Comparison of ENCODE assay signal across 14 cellular contexts in genomic region chr7:139768249-139768824, GRCh38. TPM values are rescaled to one million over a fixed set of nuclear protein-coding genes. Genes with fewer than 3 reads are reported as not detected.
DNase-seq lines count a peak whose midpoint lies in the region; ATAC-seq and TF ChIP-seq lines count a peak whose summit lies in the region.
"Had no signal": no experiment of that assay in that cellular context is flagged by ENCODE, and none has a peak within 500 bp of the region (broad histone marks: within the 10 kb centered on the region; RNA-seq: fewer than 3 reads in every experiment).

No MANE protein-coding gene starts in this region.

- TF ChIP-seq POLR2A in body of pancreas (IDR thresholded peaks at IDR 0.05), result no peak

- peaks cover 41% of the 10 kb centered on the region for H3K36me3 Mint-ChIP-seq in activated CD4-positive, alpha-beta T cell treated with anti-CD3 and anti-CD28 coated beads, Interleukin-2, amount 10 ng/mL, durations not matched to agents 24 days and 14 days (ENCODE audit: low read depth)
- H3K36me3 Mint-ChIP-seq in T-helper 17 cell (ENCODE audit: low read depth) (peaks cover 6% of the 10 kb centered on the region), endothelial cell (ENCODE audit: low read depth, unreplicated experiment) (peaks cover 10% of the 10 kb centered on the region)

- H3K9me3 Mint-ChIP-seq in activated CD4-positive, alpha-beta T cell treated with anti-CD3 and anti-CD28 coated beads, Interleukin-2, amount 10 ng/mL, durations not matched to agents 24 days and 14 days, result no peaks in the 10 kb centered on the region
- no peaks in the 10 kb centered on the region for H3K9me3 Mint-ChIP-seq in endothelial cell (ENCODE audit: unreplicated experiment)

- no peak for TF ChIP-seq CTCF in endothelial cell (IDR thresholded peaks at IDR 0.05; ENCODE audit: unreplicated experiment)
- TF ChIP-seq CTCF in body of pancreas (IDR thresholded peaks at IDR 0.05), result no peak

- no peaks in the 10 kb centered on the region for H3K9me3 ChIP-seq in T-helper 17 cell (ENCODE audit: control insufficient read depth, low read length, poor library complexity, severe bottlenecking)
- H3K9me3 ChIP-seq in skeletal muscle satellite cell (replicated peaks; ENCODE audit: low read length), result no peaks in the 10 kb centered on the region
- no peaks in the 10 kb centered on the region for H3K9me3 ChIP-seq in body of pancreas

- ATAC-seq in T-helper 17 cell, result peak; percentile 73
- ATAC-seq in body of pancreas, result no peak
- ATAC-seq: left colon had no signal

- intact Hi-C loops in activated CD4-positive, alpha-beta T cell treated with anti-CD3 and anti-CD28 coated beads, Interleukin-2, amount 10 ng/mL, durations not matched to agents 24 days and 14 days (cut with micrococcal nuclease), result no loop called here
- intact Hi-C loops in body of pancreas (cut with DNase I), result no loop called here

- 49 to 66% methylated on average over 3 to 4 of the region's 4 CpGs for WGBS in body of pancreas, 2 donors

- no peak overlapping the region for H3K27ac ChIP-seq in body of pancreas

- H3K27ac Mint-ChIP-seq in activated CD4-positive, alpha-beta T cell treated with anti-CD3 and anti-CD28 coated beads, Interleukin-2, amount 10 ng/mL, durations not matched to agents 24 days and 14 days, result peak overlapping the region; percentile 72
- H3K27ac Mint-ChIP-seq in T-helper 17 cell (peak overlapping the region; percentile 99), endothelial cell (ENCODE audit: unreplicated experiment) (peak overlapping the region; percentile 25)

- no peak overlapping the region for H3K4me2 ChIP-seq in skeletal muscle satellite cell (ENCODE audit: low read length)

- H3K4me3 Mint-ChIP-seq in activated CD4-positive, alpha-beta T cell treated with anti-CD3 and anti-CD28 coated beads, Interleukin-2, amount 10 ng/mL, durations not matched to agents 24 days and 14 days, result peak overlapping the region; percentile 37
- H3K4me3 Mint-ChIP-seq in T-helper 17 cell (peak overlapping the region; percentile 84), endothelial cell (ENCODE audit: unreplicated experiment) (no peak overlapping the region)

- no peaks in the 10 kb centered on the region for H3K27me3 Mint-ChIP-seq in activated CD4-positive, alpha-beta T cell treated with anti-CD3 and anti-CD28 coated beads, Interleukin-2, amount 10 ng/mL, durations not matched to agents 24 days and 14 days
- H3K27me3 Mint-ChIP-seq in T-helper 17 cell (no peaks in the 10 kb centered on the region), endothelial cell (ENCODE audit: unreplicated experiment) (peaks cover 6% of the 10 kb centered on the region)

- H3K4me3 ChIP-seq in skeletal muscle satellite cell (ENCODE audit: low read length), result no peak overlapping the region
- no peak overlapping the region for H3K4me3 ChIP-seq in body of pancreas

- peak; percentile 64 for DNase-seq in activated CD4-positive, alpha-beta T cell treated with anti-CD3 and anti-CD28 coated beads, Interleukin-2, amount 10 ng/mL, durations not matched to agents 24 days and 14 days
- DNase-seq in activated CD4-positive, alpha-beta T cell treated with anti-CD3 and anti-CD28 coated beads for 1 hour, result no peak
- no peak for DNase-seq in T-helper 17 cell
- DNase-seq in endothelial cell (ENCODE audit: low spot score), result no peak
- no peak for DNase-seq in NCI-H2196 (lab: John Stamatoyannopoulos, UW; ENCODE audit: unreplicated experiment)
- no peak for DNase-seq in OCI-M2 (lab: John Stamatoyannopoulos, UW; ENCODE audit: unreplicated experiment)
- no peak for DNase-seq in body of pancreas
- DNase-seq: activated gamma-delta T cell; cortex of kidney; foreskin melanocyte; left colon; NCI-H345; stimulated activated CD4-positive, alpha-beta T cell treated with anti-CD3 and anti-CD28 coated beads, Interleukin-2, amount 100 ng/mL, for 48 hours had no signal

- no peaks in the 10 kb centered on the region for H3K27me3 ChIP-seq in skeletal muscle satellite cell (ENCODE audit: control insufficient read depth, insufficient read depth, low read length)
- H3K27me3 ChIP-seq in body of pancreas, result no peaks in the 10 kb centered on the region

- H3K36me3 ChIP-seq in skeletal muscle satellite cell (ENCODE audit: insufficient read depth, low read length) (peaks cover 80% of the 10 kb centered on the region), body of pancreas (replicated peaks in 1 of 2; ENCODE audit: insufficient read depth in 1 of 2, low read depth in 2 of 2) (no peaks in the 10 kb centered on the region)

- H3K9ac ChIP-seq in skeletal muscle satellite cell (ENCODE audit: low read depth, low read length), result peak overlapping the region; percentile 9

- H3K4me1 Mint-ChIP-seq in activated CD4-positive, alpha-beta T cell treated with anti-CD3 and anti-CD28 coated beads, Interleukin-2, amount 10 ng/mL, durations not matched to agents 24 days and 14 days, result peaks cover 63% of the 10 kb centered on the region
- H3K4me1 Mint-ChIP-seq in T-helper 17 cell (peaks cover 54% of the 10 kb centered on the region), endothelial cell (ENCODE audit: unreplicated experiment) (peaks cover 38% of the 10 kb centered on the region)

- peaks cover 77% of the 10 kb centered on the region for H3K4me1 ChIP-seq in skeletal muscle satellite cell (ENCODE audit: control insufficient read depth, insufficient read depth, low read length)
- peaks cover 60% of the 10 kb centered on the region for H3K4me1 ChIP-seq in body of pancreas

RNA-seq across cellular contexts. Expression of gene HIPK2, which starts 9.5 kb away (rescaled TPM):
- total RNA-seq in activated CD4-positive, alpha-beta T cell treated with anti-CD3 and anti-CD28 coated beads, Interleukin-2, amount 10 ng/mL, durations not matched to agents 24 days and 14 days, result 23.9 and 26.1 TPM in 2 replicates
- 10 to 100 TPM; 36.9 to 42.9 TPM for total RNA-seq in T-helper 17 cell
- total RNA-seq in endothelial cell (ENCODE audit: unreplicated experiment), result 47.2 TPM
- total RNA-seq in skeletal muscle satellite cell (2012; rRNA removed), result 45.4 and 46.1 TPM in 2 replicates
- total RNA-seq in body of pancreas, result 10 to 100 TPM; 22.1 to 26.4 TPM

Comparison
In these comparisons a context has a peak if more than half of its experiments do, and no peak if none do; other contexts are left out.
1. H3K27ac Mint-ChIP-seq: peak in every context shown above with its lines; median percentile 99 in T-helper 17 cell; 72 in activated CD4-positive, alpha-beta T cell treated with anti-CD3 and anti-CD28 coated beads, Interleukin-2, amount 10 ng/mL, durations not matched to agents 24 days and 14 days; 25 in endothelial cell.